In genomic region chr2:174602741-174603140, GRCh38 we compare ENCODE assay signal across 13 cellular contexts. TPM values are rescaled to one million over a fixed set of nuclear protein-coding genes. Genes with fewer than 3 reads are reported as not detected.
A peak's percentile ranks its signal among the peaks of the same experiment; 100 is the strongest.
DNase-seq lines count a peak whose midpoint lies in the region; ATAC-seq and TF ChIP-seq lines count a peak whose summit lies in the region.
"Had no signal": no experiment of that assay in that cellular context is flagged by ENCODE, and none has a peak within 500 bp of the region (broad histone marks: within the 10 kb centered on the region; RNA-seq: fewer than 3 reads in every experiment).

No MANE protein-coding gene starts in this region.

- H3K27ac ChIP-seq in OCI-LY3 (ENCODE audit: low read length) (no peak overlapping the region), osteoblast (ENCODE audit: low read depth, low read length) (peak overlapping the region; percentile 67), right lobe of liver (no peak overlapping the region)
- H3K27ac ChIP-seq: right atrium auricular region had no signal

- H3K9ac ChIP-seq in OCI-LY3 (ENCODE audit: low read length), result no peak overlapping the region

- no peak overlapping the region for H3K4me3 Mint-ChIP-seq in T-helper 2 cell treated with Interferon-gamma antibody and Interleukin-4, amounts not matched to agents 5 μg/mL and 100 μg/mL, for 36 hours
- peak overlapping the region; percentile 36 for H3K4me3 Mint-ChIP-seq in central memory CD8-positive, alpha-beta T cell

- H3K27ac Mint-ChIP-seq in T-helper 2 cell treated with Interferon-gamma antibody and Interleukin-4, amounts not matched to agents 5 μg/mL and 100 μg/mL, for 36 hours, result peak overlapping the region; percentile 69
- H3K27ac Mint-ChIP-seq in central memory CD8-positive, alpha-beta T cell (ENCODE audit: low read depth), result peak overlapping the region; percentile 83

- in situ Hi-C loops in GM13976 (cut with MboI; ENCODE audit: low sequenced_read_pairs, unreplicated experiment), result no loop called here

- TF ChIP-seq POLR2A in right lobe of liver (IDR thresholded peaks at IDR 0.05), result no peak

- ATAC-seq in central memory CD8-positive, alpha-beta T cell (replicated peaks; ENCODE audit: extremely low read depth, poor library complexity, severe bottlenecking), result no peak
- no peak for ATAC-seq in right lobe of liver

- H3K4me3 ChIP-seq in OCI-LY3 (ENCODE audit: low read length) (no peak overlapping the region), osteoblast (ENCODE audit: insufficient read depth, low read length) (no peak overlapping the region), right lobe of liver (no peak overlapping the region)
- H3K4me3 ChIP-seq: adrenal gland, heart right ventricle, right atrium auricular region had no signal

- H2AFZ ChIP-seq in OCI-LY3 (ENCODE audit: low read depth, low read length) (no peak overlapping the region), osteoblast (ENCODE audit: low read length) (no peak overlapping the region)

- peaks cover 81% of the 10 kb centered on the region for H3K4me1 Mint-ChIP-seq in T-helper 2 cell treated with Interferon-gamma antibody and Interleukin-4, amounts not matched to agents 5 μg/mL and 100 μg/mL, for 36 hours (ENCODE audit: low read depth)
- peaks cover 81% of the 10 kb centered on the region for H3K4me1 Mint-ChIP-seq in central memory CD8-positive, alpha-beta T cell

- 94% methylated on average over 2 of the region's 3 CpGs for WGBS in right lobe of liver (ENCODE audit: insufficient coverage, low coverage, low lambda C conversion rate, missing lambda C conversion rate)

- H3K27me3 ChIP-seq in OCI-LY3 (ENCODE audit: low read depth, low read length) (no peaks in the 10 kb centered on the region), osteoblast (ENCODE audit: insufficient read depth, low read length) (no peaks in the 10 kb centered on the region), right lobe of liver (no peaks in the 10 kb centered on the region)
- H3K27me3 ChIP-seq: adrenal gland, heart right ventricle, right atrium auricular region had no signal

- intact Hi-C loops in posterior vena cava (cut with DNase I) (no loop called here), right lobe of liver (cut with DNase I) (loop anchor here in 1 of 2 donors (10.0 kb wide), 1 partner anchor 138 kb away; no protein-coding TSS in a partner anchor)

- H3K4me1 ChIP-seq in OCI-LY3 (ENCODE audit: low read length), result peaks cover 61% of the 10 kb centered on the region
- H3K4me1 ChIP-seq in osteoblast (ENCODE audit: insufficient read depth, low read length), result peaks cover 36% of the 10 kb centered on the region
- no peaks in the 10 kb centered on the region for H3K4me1 ChIP-seq in right lobe of liver

- no peak for TF ChIP-seq CTCF in OCI-LY3 (IDR thresholded peaks at IDR 0.05; ENCODE audit: low read depth, low read length)
- TF ChIP-seq CTCF in osteoblast (IDR thresholded peaks at IDR 0.05; ENCODE audit: extremely low read depth, low read depth, low read length), result no peak
- TF ChIP-seq CTCF in GM13976 (IDR thresholded peaks at IDR 0.05; ENCODE audit: borderline replicate concordance, control extremely low read depth, extremely low read depth, insufficient read depth, missing control alignments), result no peak
- no peak for TF ChIP-seq CTCF in right lobe of liver (IDR thresholded peaks at IDR 0.05)

- H3K36me3 ChIP-seq in OCI-LY3 (replicated peaks; ENCODE audit: low read depth, low read length) (peaks cover 19% of the 10 kb centered on the region), osteoblast (ENCODE audit: insufficient read depth, low read length) (no peaks in the 10 kb centered on the region), right lobe of liver (no peaks in the 10 kb centered on the region)
- H3K36me3 ChIP-seq: adrenal gland, right atrium auricular region had no signal

- H3K79me2 ChIP-seq in OCI-LY3 (ENCODE audit: low read length) (no peaks in the 10 kb centered on the region), osteoblast (ENCODE audit: insufficient read depth, low read length) (peaks cover 5% of the 10 kb centered on the region)

- DNase-seq in T-helper 2 cell treated with Interferon-gamma antibody and Interleukin-4, amounts not matched to agents 5 μg/mL and 100 μg/mL, for 36 hours (ENCODE audit: low spot score), result no peak
- DNase-seq in T-helper 2 cell (no peak), osteoblast (ENCODE audit: insufficient read length, low spot score, missing footprints) (no peak), GM13976 (ENCODE audit: low spot score) (no peak), posterior vena cava (ENCODE audit: low spot score) (no peak), right lobe of liver (no peak)
- no peak for DNase-seq in central memory CD8-positive, alpha-beta T cell (ENCODE audit: low spot score in 2 of 2)
- DNase-seq: activated CD8-positive, alpha-beta memory T cell treated with anti-CD3 and anti-CD28 coated beads for 24 hours; NCI-H1436 treated with DMSO at 0.1 percent for 48 hours had no signal

- H3K4me2 ChIP-seq in OCI-LY3 (ENCODE audit: low read length), result peak overlapping the region; percentile 53; the same call in 1 of the 2 replicates
- H3K4me2 ChIP-seq in osteoblast (ENCODE audit: insufficient read depth, low read length), result no peak overlapping the region

- H3K36me3 Mint-ChIP-seq in T-helper 2 cell treated with Interferon-gamma antibody and Interleukin-4, amounts not matched to agents 5 μg/mL and 100 μg/mL, for 36 hours (ENCODE audit: low read depth), result peaks cover 59% of the 10 kb centered on the region
- peaks cover 25% of the 10 kb centered on the region for H3K36me3 Mint-ChIP-seq in central memory CD8-positive, alpha-beta T cell (ENCODE audit: insufficient read depth)

- H3K9me3 Mint-ChIP-seq in T-helper 2 cell treated with Interferon-gamma antibody and Interleukin-4, amounts not matched to agents 5 μg/mL and 100 μg/mL, for 36 hours, result peaks cover 3% of the 10 kb centered on the region
- H3K9me3 Mint-ChIP-seq in central memory CD8-positive, alpha-beta T cell, result no peaks in the 10 kb centered on the region

- H3K27me3 Mint-ChIP-seq in T-helper 2 cell treated with Interferon-gamma antibody and Interleukin-4, amounts not matched to agents 5 μg/mL and 100 μg/mL, for 36 hours (ENCODE audit: low read depth), result no peaks in the 10 kb centered on the region
- no peaks in the 10 kb centered on the region for H3K27me3 Mint-ChIP-seq in central memory CD8-positive, alpha-beta T cell

- no peaks in the 10 kb centered on the region for H4K20me1 ChIP-seq in OCI-LY3 (ENCODE audit: insufficient read depth, low read length)
- peaks cover 4% of the 10 kb centered on the region for H4K20me1 ChIP-seq in osteoblast (ENCODE audit: insufficient read depth, low read length)

- H3K9me3 ChIP-seq in OCI-LY3 (ENCODE audit: insufficient read depth, low read length) (no peaks in the 10 kb centered on the region), osteoblast (ENCODE audit: low read depth, low read length) (no peaks in the 10 kb centered on the region), right lobe of liver (no peaks in the 10 kb centered on the region)
- H3K9me3 ChIP-seq: adrenal gland, heart right ventricle, right atrium auricular region had no signal

RNA-seq across cellular contexts. Expression of gene WIPF1, which starts 5.1 kb away (rescaled TPM):
- 17.7 and 18.0 TPM in 2 replicates for total RNA-seq in osteoblast
- 10 to 100 TPM; 59.9 to 65.1 TPM for total RNA-seq in posterior vena cava
- total RNA-seq in right lobe of liver, result 10 to 100 TPM in 1 of 6 experiments, 1 to 10 TPM in 5; 5.0 to 15.3 (median 7.1) TPM
